ENCODE assay signal across 17 cellular contexts in the genomic region with DNA sequence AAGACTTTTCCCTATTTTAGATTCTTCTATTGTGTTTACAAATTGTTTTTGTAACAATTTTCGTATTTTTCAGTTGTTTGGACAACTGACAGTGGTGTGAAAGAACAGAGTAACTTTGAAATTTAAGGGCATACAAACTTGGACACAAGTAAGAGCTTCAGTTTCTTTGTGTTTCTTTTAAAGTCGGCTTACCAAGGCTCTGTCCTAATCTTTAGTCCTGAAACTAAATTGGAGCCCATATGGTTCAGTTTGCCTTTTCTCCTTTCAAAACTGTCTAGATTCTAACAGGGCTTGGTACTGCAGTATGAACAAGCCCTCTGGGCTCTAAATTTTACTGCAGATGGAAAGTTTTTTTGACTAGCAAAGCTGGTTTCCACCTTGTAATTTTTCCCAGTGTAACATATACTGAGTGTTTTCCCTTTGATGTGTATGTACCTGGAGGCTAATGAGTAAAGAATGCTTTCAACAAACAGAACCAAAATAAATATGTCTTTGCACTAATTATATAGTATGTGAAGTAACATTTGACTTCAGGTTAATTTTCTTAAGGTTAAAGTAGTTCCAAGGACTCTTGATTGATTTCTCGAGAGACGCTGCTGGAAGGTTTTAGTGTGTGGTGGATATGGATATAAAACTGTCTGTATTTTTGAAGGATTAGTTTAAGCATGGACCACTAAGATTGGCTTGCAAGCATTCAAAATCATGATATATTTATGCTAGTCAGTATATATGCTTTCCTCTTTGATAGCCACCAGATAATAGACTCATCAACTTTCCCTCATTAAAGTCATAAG. TPM values are rescaled to one million over a fixed set of nuclear protein-coding genes. Genes with fewer than 3 reads are reported as not detected.
DNase-seq lines count a peak whose midpoint lies in the region; ATAC-seq and TF ChIP-seq lines count a peak whose summit lies in the region.
"Had no signal": no experiment of that assay in that cellular context is flagged by ENCODE, and none has a peak within 500 bp of the region (broad histone marks: within the 10 kb centered on the region; RNA-seq: fewer than 3 reads in every experiment).

No MANE protein-coding gene starts in this region.

- H3K4me1 ChIP-seq in BLaER1 treated with 17β-estradiol and CSF1 and Interleukin-3, amounts not matched to agents 10 nM and 100 nM: peaks cover 23 to 85% (median 55%) of the 10 kb centered on the region in 10 experiments
- H3K4me1 ChIP-seq in DOHH2 (ENCODE audit: control insufficient read depth, low read length) (peaks cover 18% of the 10 kb centered on the region), RWPE2 (ENCODE audit: insufficient read depth, poor library complexity, severe bottlenecking) (peaks cover 48% of the 10 kb centered on the region), muscle layer of colon (ENCODE audit: insufficient read depth, low read length) (peaks cover 46% of the 10 kb centered on the region), left ventricle myocardium inferior (peaks cover 57% of the 10 kb centered on the region), upper lobe of left lung (peaks cover 31 to 58% (median 40%) of the 10 kb centered on the region in 4 donors)

- TF ChIP-seq EP300 in upper lobe of left lung (IDR thresholded peaks at IDR 0.05): no peak

- peak overlapping the region in 7 of 11 experiments; percentile 29 to 96 (median 86); a peak in 11 of 22 replicates for H3K4me2 ChIP-seq in BLaER1 treated with 17β-estradiol and CSF1 and Interleukin-3, amounts not matched to agents 10 nM and 100 nM
- H3K4me2 ChIP-seq in DOHH2 (ENCODE audit: low read length): peak overlapping the region; percentile 13; the same call in 1 of the 2 replicates

- peaks cover 14 to 78% (median 64%) of the 10 kb centered on the region in 11 experiments; a peak in 16 of 22 replicates for H4K20me1 ChIP-seq in BLaER1 treated with 17β-estradiol and CSF1 and Interleukin-3, amounts not matched to agents 10 nM and 100 nM
- H4K20me1 ChIP-seq in DOHH2 (ENCODE audit: control insufficient read depth, insufficient read depth, low read depth, low read length): peaks cover 7% of the 10 kb centered on the region; the same call in 1 of the 2 replicates

- no peak for DNase-seq in RWPE2 (ENCODE audit: low spot score)
- no peak for DNase-seq in left ventricle myocardium inferior
- no peak for DNase-seq in upper lobe of left lung
- no peak for DNase-seq in posterior vena cava (ENCODE audit: low spot score)
- DNase-seq: activated CD8-positive, alpha-beta memory T cell treated with anti-CD3 and anti-CD28 coated beads, Interleukin-2, amount 50 U/mL, for 4 hours; effector memory CD4-positive, alpha-beta T cell; hypothalamus; kidney glomerular epithelial cell; NCI-H2171 treated with DMSO at 0.1 percent for 48 hours; occipital lobe; stimulated activated CD4-positive, alpha-beta T cell treated with anti-CD3 and anti-CD28 coated beads, Interleukin-4, amount 100 ng/mL, for 24 hours; T-helper 17 cell; thyroid gland had no signal

- ATAC-seq in RWPE2 (ENCODE audit: low read depth) (no peak), upper lobe of left lung (ENCODE audit: low FRiP score in 2 of 2) (no peak)
- ATAC-seq: Right ventricle myocardium inferior, T-helper 17 cell had no signal

- H3K9ac ChIP-seq in BLaER1 treated with 17β-estradiol and CSF1 and Interleukin-3, amounts not matched to agents 10 nM and 100 nM: peak overlapping the region in 1 of 11 experiments; percentile 3; a peak in 1 of 22 replicates
- no peak overlapping the region for H3K9ac ChIP-seq in muscle layer of colon (ENCODE audit: low read length)

- peaks cover 4 to 58% (median 20%) of the 10 kb centered on the region in 11 experiments; a peak in 15 of 22 replicates for H3K36me3 ChIP-seq in BLaER1 treated with 17β-estradiol and CSF1 and Interleukin-3, amounts not matched to agents 10 nM and 100 nM
- H3K36me3 ChIP-seq in DOHH2 (ENCODE audit: control insufficient read depth, low read length) (peaks cover 3% of the 10 kb centered on the region), RWPE2 (ENCODE audit: low read depth) (no peaks in the 10 kb centered on the region), muscle layer of colon (ENCODE audit: insufficient read depth, low read length) (no peaks in the 10 kb centered on the region), left ventricle myocardium inferior (no peaks in the 10 kb centered on the region), upper lobe of left lung (no peaks in the 10 kb centered on the region)
- H3K36me3 ChIP-seq: thyroid gland had no signal

- 66 to 74% methylated on average over 4 of the region's 4 CpGs for WGBS in upper lobe of left lung, 2 donors

- TF ChIP-seq POLR2A in upper lobe of left lung (IDR thresholded peaks at IDR 0.05): no peak

- H3K9me2 ChIP-seq in DOHH2 (replicated peaks; ENCODE audit: control insufficient read depth, low read length): no peaks in the 10 kb centered on the region

- no peak overlapping the region for H3K27ac ChIP-seq in BLaER1 treated with 17β-estradiol and CSF1 and Interleukin-3, amounts not matched to agents 10 nM and 100 nM
- H3K27ac ChIP-seq in DOHH2 (ENCODE audit: low read depth, low read length): no peak overlapping the region
- H3K27ac ChIP-seq in RWPE2 (ENCODE audit: poor library complexity, severe bottlenecking): peak overlapping the region; percentile 69
- H3K27ac ChIP-seq in muscle layer of colon (ENCODE audit: low read depth, low read length): peak overlapping the region; percentile 42
- no peak overlapping the region for H3K27ac ChIP-seq in left ventricle myocardium inferior (replicated peaks)
- H3K27ac ChIP-seq in upper lobe of left lung: peak overlapping the region in 1 of 4 donors; percentile 7
- H3K27ac ChIP-seq: thyroid gland had no signal

- TF ChIP-seq CTCF in DOHH2 (IDR thresholded peaks at IDR 0.05; ENCODE audit: low read depth, low read length, poor library complexity, severe bottlenecking) (no peak), RWPE2 (IDR thresholded peaks at IDR 0.05; ENCODE audit: poor library complexity, severe bottlenecking) (no peak), left ventricle myocardium inferior (IDR thresholded peaks at IDR 0.05; ENCODE audit: borderline replicate concordance) (no peak), upper lobe of left lung (IDR thresholded peaks at IDR 0.05) (no peak)

- no peaks in the 10 kb centered on the region for H3K27me3 ChIP-seq in BLaER1 treated with 17β-estradiol and CSF1 and Interleukin-3, amounts not matched to agents 10 nM and 100 nM
- H3K27me3 ChIP-seq in DOHH2 (ENCODE audit: control insufficient read depth, low read length): no peaks in the 10 kb centered on the region
- H3K27me3 ChIP-seq in RWPE2 (ENCODE audit: insufficient read depth, poor library complexity, severe bottlenecking): no peaks in the 10 kb centered on the region
- no peaks in the 10 kb centered on the region for H3K27me3 ChIP-seq in muscle layer of colon (ENCODE audit: control insufficient read depth in 1 of 2, insufficient read depth in 2 of 2, low read length in 2 of 2)
- no peaks in the 10 kb centered on the region for H3K27me3 ChIP-seq in left ventricle myocardium inferior (ENCODE audit: low read depth)
- H3K27me3 ChIP-seq in upper lobe of left lung: no peaks in the 10 kb centered on the region
- H3K27me3 ChIP-seq: thyroid gland had no signal

- intact Hi-C loops in left ventricle myocardium inferior (cut with micrococcal nuclease): no loop called here
- intact Hi-C loops in posterior vena cava (cut with DNase I): loop anchor here (10.0 kb wide), 2 partner anchors 59 to 119 kb away; no protein-coding TSS in a partner anchor

- H3K4me3 ChIP-seq in BLaER1 treated with 17β-estradiol and CSF1 and Interleukin-3, amounts not matched to agents 10 nM and 100 nM: no peak overlapping the region
- H3K4me3 ChIP-seq in DOHH2 (ENCODE audit: low read length) (no peak overlapping the region), RWPE2 (ENCODE audit: severe bottlenecking) (no peak overlapping the region), muscle layer of colon (ENCODE audit: low read depth in 1 of 2, low read length in 2 of 2) (no peak overlapping the region), left ventricle myocardium inferior (no peak overlapping the region), upper lobe of left lung (no peak overlapping the region)
- H3K4me3 ChIP-seq: thyroid gland had no signal

- H3K79me2 ChIP-seq in DOHH2 (ENCODE audit: control insufficient read depth, low read length): peaks cover 75% of the 10 kb centered on the region

- H3K9me3 ChIP-seq in BLaER1 treated with 17β-estradiol and CSF1 and Interleukin-3, amounts not matched to agents 10 nM and 100 nM (replicated peaks in 1 of 11): no peaks in the 10 kb centered on the region
- no peaks in the 10 kb centered on the region for H3K9me3 ChIP-seq in DOHH2 (ENCODE audit: control insufficient read depth, insufficient read depth, low read length)
- H3K9me3 ChIP-seq in RWPE2 (ENCODE audit: severe bottlenecking): no peaks in the 10 kb centered on the region
- no peaks in the 10 kb centered on the region for H3K9me3 ChIP-seq in muscle layer of colon (ENCODE audit: low read length)
- H3K9me3 ChIP-seq in left ventricle myocardium inferior (replicated peaks): no peaks in the 10 kb centered on the region
- no peaks in the 10 kb centered on the region for H3K9me3 ChIP-seq in upper lobe of left lung
- H3K9me3 ChIP-seq: thyroid gland had no signal

- H3F3A ChIP-seq in DOHH2 (ENCODE audit: control insufficient read depth, insufficient read depth): no peaks in the 10 kb centered on the region; the same call in 1 of the 2 replicates

RNA-seq across cellular contexts. Expression of a gene that starts 4.1 kb away (rescaled TPM):
- 31.8 TPM for total RNA-seq in left ventricle myocardium inferior
- total RNA-seq in upper lobe of left lung: 10 to 100 TPM; 35.0 to 62.9 (median 51.9) TPM
- total RNA-seq in posterior vena cava: 10 to 100 TPM; 40.1 to 41.9 TPM

Comparison
In these comparisons a context has a peak if more than half of its experiments do, and no peak if none do; other contexts are left out.
1. H3K27ac ChIP-seq: peak in RWPE2 (single experiment) and muscle layer of colon (single experiment); none in BLaER1 treated with 17β-estradiol and CSF1 and Interleukin-3, amounts not matched to agents 10 nM and 100 nM (0 of 11), DOHH2 (single experiment) and left ventricle myocardium inferior (single experiment).